23 cellular contexts compared by ENCODE assay signal in the genomic region with DNA sequence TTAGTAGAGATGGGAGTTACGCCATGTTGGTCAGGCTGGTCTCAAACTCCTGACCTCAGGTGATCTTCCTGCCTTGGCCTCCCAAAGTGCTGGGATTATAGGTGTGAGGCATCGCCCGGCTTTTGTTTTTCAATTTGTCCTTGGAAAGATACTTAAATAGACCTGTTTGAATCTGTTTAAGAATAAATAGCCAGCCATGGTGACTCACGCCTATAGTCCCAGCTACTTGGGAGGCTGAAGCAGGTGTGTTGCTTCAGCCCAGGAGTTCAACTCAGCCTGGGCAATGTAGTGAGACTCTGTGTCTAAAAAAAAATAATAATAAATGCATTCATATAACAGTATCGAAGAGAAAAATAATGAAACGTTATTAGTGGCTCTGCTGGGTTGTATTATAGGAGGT.
"Had no signal": no experiment of that assay in that cellular context is flagged by ENCODE, and none has a peak within 500 bp of the region (broad histone marks: within the 10 kb centered on the region; RNA-seq: fewer than 3 reads in every experiment).

No MANE protein-coding gene starts in this region.

- FAIRE-seq: pancreas, small intestine had no signal

- H3K9me3 Mint-ChIP-seq: activated naive CD4-positive, alpha-beta T cell treated with anti-CD3 and anti-CD28 coated beads, Interleukin-2, amount 10 ng/mL, durations not matched to agents 7 days and 5 days; mesothelial cell of epicardium; naive thymus-derived CD8-positive, alpha-beta T cell; neural crest cell had no signal

- ATAC-seq: activated CD4-positive, alpha-beta T cell treated with anti-CD3 and anti-CD28 coated beads for 36 hours; activated CD8-positive, alpha-beta memory T cell treated with anti-CD3 and anti-CD28 coated beads, Interleukin-2, amount 10 ng/mL, durations not matched to agents 7 days and 5 days; activated CD8-positive, alpha-beta T cell treated with anti-CD3 and anti-CD28 coated beads, Interleukin-2, amount 10 ng/mL, durations not matched to agents 7 days and 5 days; left colon; naive thymus-derived CD8-positive, alpha-beta T cell had no signal

- H3K27ac ChIP-seq: cardiac muscle cell, colonic mucosa, pancreas, prostate gland, sigmoid colon, tibial nerve had no signal

- H3K4me3 Mint-ChIP-seq: activated CD4-positive, alpha-beta T cell treated with anti-CD3 and anti-CD28 coated beads for 36 hours; activated CD8-positive, alpha-beta memory T cell treated with anti-CD3 and anti-CD28 coated beads, Interleukin-2, amount 10 ng/mL, durations not matched to agents 7 days and 5 days; activated CD8-positive, alpha-beta T cell treated with anti-CD3 and anti-CD28 coated beads, Interleukin-2, amount 10 ng/mL, durations not matched to agents 7 days and 5 days; activated naive CD4-positive, alpha-beta T cell treated with anti-CD3 and anti-CD28 coated beads, Interleukin-2, amount 10 ng/mL, durations not matched to agents 7 days and 5 days; mesothelial cell of epicardium; naive thymus-derived CD8-positive, alpha-beta T cell; neural crest cell had no signal

- H3K27ac Mint-ChIP-seq: activated CD4-positive, alpha-beta T cell treated with anti-CD3 and anti-CD28 coated beads for 36 hours; mesothelial cell of epicardium had no signal

- H3K9me3 ChIP-seq: colonic mucosa, pancreas, prostate gland, sigmoid colon, tibial nerve had no signal

- H3K36me3 ChIP-seq: colonic mucosa, pancreas, prostate gland had no signal

- H3K4me3 ChIP-seq: cardiac muscle cell, colonic mucosa, pancreas, prostate gland, sigmoid colon, tibial nerve had no signal

- H3K27me3 Mint-ChIP-seq: activated CD4-positive, alpha-beta T cell treated with anti-CD3 and anti-CD28 coated beads for 36 hours; activated CD8-positive, alpha-beta memory T cell treated with anti-CD3 and anti-CD28 coated beads, Interleukin-2, amount 10 ng/mL, durations not matched to agents 7 days and 5 days; activated naive CD4-positive, alpha-beta T cell treated with anti-CD3 and anti-CD28 coated beads, Interleukin-2, amount 10 ng/mL, durations not matched to agents 7 days and 5 days; naive thymus-derived CD8-positive, alpha-beta T cell had no signal

- H3K4me1 Mint-ChIP-seq: mesothelial cell of epicardium, neural crest cell had no signal

- H3K27me3 ChIP-seq: cardiac muscle cell, colonic mucosa, pancreas, sigmoid colon, tibial nerve had no signal

- H3K4me1 ChIP-seq: colonic mucosa, pancreas, prostate gland, sigmoid colon, tibial nerve had no signal

- DNase-seq: activated CD4-positive, alpha-beta T cell treated with anti-CD3 and anti-CD28 coated beads for 36 hours; activated CD4-positive, CD25-positive, alpha-beta regulatory T cell; activated CD8-positive, alpha-beta memory T cell treated with anti-CD3 and anti-CD28 coated beads, Interleukin-2, amount 10 ng/mL, durations not matched to agents 7 days and 5 days; activated CD8-positive, alpha-beta T cell treated with anti-CD3 and anti-CD28 coated beads, Interleukin-2, amount 10 ng/mL, durations not matched to agents 7 days and 5 days; activated effector memory CD4-positive, alpha-beta T cell treated with anti-CD3 and anti-CD28 coated beads, Interleukin-2, amount 50 U/mL, for 16 hours; activated naive CD4-positive, alpha-beta T cell treated with anti-CD3 and anti-CD28 coated beads, Interleukin-2, amount 10 ng/mL, durations not matched to agents 7 days and 5 days; cerebellar nuclear complex; colonic mucosa; effector CD8-positive, alpha-beta T cell; left colon; naive thymus-derived CD8-positive, alpha-beta T cell; nucleus accumbens; pancreas; sigmoid colon; small intestine; stimulated activated CD4-positive, alpha-beta T cell treated with anti-CD3 and anti-CD28 coated beads, Interleukin-1b, Interleukin-23, amount 100 ng/mL, for 48 hours; stimulated activated naive CD4-positive, alpha-beta T cell; T-helper 1 cell had no signal
